In genomic region chr6:21873562-21873961, GRCh38 we compare ENCODE assay signal across 1 cellular context.
TF ChIP-seq lines count a peak whose summit lies in the region.

No MANE protein-coding gene starts in this region.

TF ChIP-seq in SK-N-SH, 30 proteins besides CTCF, POLR2A, EP300 and RAD21 (continued from another document):
- TF ChIP-seq USF2 (IDR thresholded peaks at IDR 0.05; ENCODE audit: borderline replicate concordance, low read depth, low read length) (no peak), FOSL2 (IDR thresholded peaks at IDR 0.05; ENCODE audit: borderline replicate concordance, low read depth) (peak; percentile 80; the same call in 1 of the 2 replicates), GABPA (IDR thresholded peaks at IDR 0.05; ENCODE audit: low read depth) (no peak), RXRA (IDR thresholded peaks at IDR 0.05; ENCODE audit: borderline replicate concordance, low read depth) (0 out of 2 replicates have a peak, but pooled peaks have one; percentile 26), CHD2 (IDR thresholded peaks at IDR 0.05; ENCODE audit: low read length, partially characterized antibody) (no peak), NRF1 (IDR thresholded peaks at IDR 0.05; ENCODE audit: low read depth, low read length) (no peak), PBX3 (IDR thresholded peaks at IDR 0.05) (peak; percentile 60), ELF1 (IDR thresholded peaks at IDR 0.05) (no peak)
